In the genomic region with DNA sequence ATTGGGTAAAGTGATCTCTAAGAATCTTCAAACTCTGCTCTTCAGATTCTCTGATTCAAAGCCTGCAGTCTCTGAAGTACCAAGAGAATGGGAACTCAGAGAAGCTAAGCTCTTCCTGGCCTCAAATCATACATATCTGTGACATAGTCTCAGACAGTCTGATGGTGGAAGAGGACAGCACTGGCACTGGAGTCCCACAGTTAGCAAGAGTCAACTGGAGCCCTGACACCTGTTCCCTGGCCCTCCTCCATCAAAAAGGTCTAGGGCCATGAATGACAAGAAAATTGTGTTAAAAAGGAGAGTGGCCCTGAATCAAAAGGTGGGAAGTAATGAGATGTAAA, we compare ENCODE assay signal across 2 cellular contexts.
TF ChIP-seq lines count a peak whose summit lies in the region.

No MANE protein-coding gene starts in this region.

TF ChIP-seq in SK-N-SH, 30 proteins besides CTCF, POLR2A, EP300 and RAD21 (continued from another document):
- TF ChIP-seq, protein P1, sequence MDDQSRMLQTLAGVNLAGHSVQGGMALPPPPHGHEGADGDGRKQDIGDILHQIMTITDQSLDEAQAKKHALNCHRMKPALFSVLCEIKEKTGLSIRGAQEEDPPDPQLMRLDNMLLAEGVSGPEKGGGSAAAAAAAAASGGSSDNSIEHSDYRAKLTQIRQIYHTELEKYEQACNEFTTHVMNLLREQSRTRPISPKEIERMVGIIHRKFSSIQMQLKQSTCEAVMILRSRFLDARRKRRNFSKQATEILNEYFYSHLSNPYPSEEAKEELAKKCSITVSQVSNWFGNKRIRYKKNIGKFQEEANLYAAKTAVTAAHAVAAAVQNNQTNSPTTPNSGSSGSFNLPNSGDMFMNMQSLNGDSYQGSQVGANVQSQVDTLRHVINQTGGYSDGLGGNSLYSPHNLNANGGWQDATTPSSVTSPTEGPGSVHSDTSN (IDR thresholded peaks at IDR 0.05), result no peak
- TF ChIP-seq, protein P2, sequence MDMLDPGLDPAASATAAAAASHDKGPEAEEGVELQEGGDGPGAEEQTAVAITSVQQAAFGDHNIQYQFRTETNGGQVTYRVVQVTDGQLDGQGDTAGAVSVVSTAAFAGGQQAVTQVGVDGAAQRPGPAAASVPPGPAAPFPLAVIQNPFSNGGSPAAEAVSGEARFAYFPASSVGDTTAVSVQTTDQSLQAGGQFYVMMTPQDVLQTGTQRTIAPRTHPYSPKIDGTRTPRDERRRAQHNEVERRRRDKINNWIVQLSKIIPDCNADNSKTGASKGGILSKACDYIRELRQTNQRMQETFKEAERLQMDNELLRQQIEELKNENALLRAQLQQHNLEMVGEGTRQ (IDR thresholded peaks at IDR 0.05; ENCODE audit: borderline replicate concordance, low read depth, low read length), result no peak
- no peak for TF ChIP-seq YY1 (IDR thresholded peaks at IDR 0.05; ENCODE audit: low read depth)
- no peak for TF ChIP-seq JUND (IDR thresholded peaks at IDR 0.05)
- TF ChIP-seq TCF12 (IDR thresholded peaks at IDR 0.05), result no peak

TF ChIP-seq in SK-N-SH treated with all-trans-retinoic acid at 6 μM for 48 hours, 23 proteins besides CTCF, POLR2A, EP300 and RAD21 (continued from another document):
- TF ChIP-seq, protein P3, sequence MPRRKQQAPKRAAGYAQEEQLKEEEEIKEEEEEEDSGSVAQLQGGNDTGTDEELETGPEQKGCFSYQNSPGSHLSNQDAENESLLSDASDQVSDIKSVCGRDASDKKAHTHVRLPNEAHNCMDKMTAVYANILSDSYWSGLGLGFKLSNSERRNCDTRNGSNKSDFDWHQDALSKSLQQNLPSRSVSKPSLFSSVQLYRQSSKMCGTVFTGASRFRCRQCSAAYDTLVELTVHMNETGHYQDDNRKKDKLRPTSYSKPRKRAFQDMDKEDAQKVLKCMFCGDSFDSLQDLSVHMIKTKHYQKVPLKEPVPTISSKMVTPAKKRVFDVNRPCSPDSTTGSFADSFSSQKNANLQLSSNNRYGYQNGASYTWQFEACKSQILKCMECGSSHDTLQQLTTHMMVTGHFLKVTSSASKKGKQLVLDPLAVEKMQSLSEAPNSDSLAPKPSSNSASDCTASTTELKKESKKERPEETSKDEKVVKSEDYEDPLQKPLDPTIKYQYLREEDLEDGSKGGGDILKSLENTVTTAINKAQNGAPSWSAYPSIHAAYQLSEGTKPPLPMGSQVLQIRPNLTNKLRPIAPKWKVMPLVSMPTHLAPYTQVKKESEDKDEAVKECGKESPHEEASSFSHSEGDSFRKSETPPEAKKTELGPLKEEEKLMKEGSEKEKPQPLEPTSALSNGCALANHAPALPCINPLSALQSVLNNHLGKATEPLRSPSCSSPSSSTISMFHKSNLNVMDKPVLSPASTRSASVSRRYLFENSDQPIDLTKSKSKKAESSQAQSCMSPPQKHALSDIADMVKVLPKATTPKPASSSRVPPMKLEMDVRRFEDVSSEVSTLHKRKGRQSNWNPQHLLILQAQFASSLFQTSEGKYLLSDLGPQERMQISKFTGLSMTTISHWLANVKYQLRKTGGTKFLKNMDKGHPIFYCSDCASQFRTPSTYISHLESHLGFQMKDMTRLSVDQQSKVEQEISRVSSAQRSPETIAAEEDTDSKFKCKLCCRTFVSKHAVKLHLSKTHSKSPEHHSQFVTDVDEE (CRISPR knock-in tag; IDR thresholded peaks at IDR 0.05), result no peak
- TF ChIP-seq ISL1 (CRISPR knock-in tag; IDR thresholded peaks at IDR 0.05) (no peak), ZFP30 (CRISPR knock-in tag; IDR thresholded peaks at IDR 0.05) (no peak)
- TF ChIP-seq, protein P4, sequence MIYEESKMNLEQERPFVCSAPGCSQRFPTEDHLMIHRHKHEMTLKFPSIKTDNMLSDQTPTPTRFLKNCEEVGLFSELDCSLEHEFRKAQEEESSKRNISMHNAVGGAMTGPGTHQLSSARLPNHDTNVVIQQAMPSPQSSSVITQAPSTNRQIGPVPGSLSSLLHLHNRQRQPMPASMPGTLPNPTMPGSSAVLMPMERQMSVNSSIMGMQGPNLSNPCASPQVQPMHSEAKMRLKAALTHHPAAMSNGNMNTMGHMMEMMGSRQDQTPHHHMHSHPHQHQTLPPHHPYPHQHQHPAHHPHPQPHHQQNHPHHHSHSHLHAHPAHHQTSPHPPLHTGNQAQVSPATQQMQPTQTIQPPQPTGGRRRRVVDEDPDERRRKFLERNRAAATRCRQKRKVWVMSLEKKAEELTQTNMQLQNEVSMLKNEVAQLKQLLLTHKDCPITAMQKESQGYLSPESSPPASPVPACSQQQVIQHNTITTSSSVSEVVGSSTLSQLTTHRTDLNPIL (CRISPR knock-in tag; IDR thresholded peaks at IDR 0.05; ENCODE audit: low read depth), result no peak
- TF ChIP-seq, protein P5, sequence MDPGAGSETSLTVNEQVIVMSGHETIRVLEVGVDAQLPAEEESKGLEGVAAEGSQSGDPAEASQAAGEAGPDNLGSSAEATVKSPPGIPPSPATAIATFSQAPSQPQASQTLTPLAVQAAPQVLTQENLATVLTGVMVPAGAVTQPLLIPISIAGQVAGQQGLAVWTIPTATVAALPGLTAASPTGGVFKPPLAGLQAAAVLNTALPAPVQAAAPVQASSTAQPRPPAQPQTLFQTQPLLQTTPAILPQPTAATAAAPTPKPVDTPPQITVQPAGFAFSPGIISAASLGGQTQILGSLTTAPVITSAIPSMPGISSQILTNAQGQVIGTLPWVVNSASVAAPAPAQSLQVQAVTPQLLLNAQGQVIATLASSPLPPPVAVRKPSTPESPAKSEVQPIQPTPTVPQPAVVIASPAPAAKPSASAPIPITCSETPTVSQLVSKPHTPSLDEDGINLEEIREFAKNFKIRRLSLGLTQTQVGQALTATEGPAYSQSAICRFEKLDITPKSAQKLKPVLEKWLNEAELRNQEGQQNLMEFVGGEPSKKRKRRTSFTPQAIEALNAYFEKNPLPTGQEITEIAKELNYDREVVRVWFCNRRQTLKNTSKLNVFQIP (CRISPR knock-in tag; IDR thresholded peaks at IDR 0.05; ENCODE audit: borderline replicate concordance, low read depth), result no peak
